ENCODE assay signal across 8 cellular contexts in the genomic region with DNA sequence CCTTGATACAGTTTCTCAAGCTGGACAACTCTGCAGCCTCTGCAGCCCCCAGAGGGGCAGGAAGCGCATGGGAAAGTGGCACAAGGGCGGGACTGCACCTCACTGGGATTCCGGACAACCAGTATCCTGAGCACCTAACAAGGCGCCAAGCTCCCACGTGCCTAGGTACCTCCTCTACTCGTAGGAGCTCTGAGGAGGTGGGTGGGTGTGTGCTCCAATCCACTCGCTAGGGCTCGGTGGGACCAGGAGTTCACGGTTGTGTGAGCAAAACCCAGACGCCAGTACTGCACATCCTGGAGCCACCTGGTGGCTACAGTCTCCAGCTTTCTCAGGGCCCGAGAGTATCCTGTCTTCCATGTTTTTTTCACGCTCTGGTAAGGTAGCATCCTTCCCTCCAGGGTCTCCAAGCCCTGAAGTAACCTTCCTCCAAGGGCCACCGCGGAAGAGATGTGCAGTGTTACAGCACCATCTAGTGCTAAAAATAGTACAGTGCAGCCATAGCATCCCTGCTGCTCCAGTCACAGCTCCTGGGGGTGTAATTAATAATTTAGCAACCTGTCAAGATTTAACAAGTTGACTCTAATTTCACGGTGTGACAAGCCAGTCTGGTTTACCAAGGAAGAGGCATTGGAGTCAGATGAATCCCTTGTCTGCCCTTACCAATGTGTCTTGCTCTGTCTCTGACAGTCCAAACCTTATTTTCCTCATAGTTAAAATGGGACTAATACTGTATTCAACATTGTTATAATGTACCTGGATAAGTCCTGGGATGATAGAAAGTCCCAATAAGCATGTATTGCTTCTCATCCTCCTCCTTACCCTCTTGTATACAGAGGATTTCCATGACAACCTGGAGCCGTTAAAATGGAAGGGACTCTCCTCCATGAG.
DNase-seq lines count a peak whose midpoint lies in the region; ATAC-seq and TF ChIP-seq lines count a peak whose summit lies in the region.

No MANE protein-coding gene starts in this region.

- no peaks in the 10 kb centered on the region for H4K20me1 ChIP-seq in OCI-LY3 (ENCODE audit: insufficient read depth, low read length)

- H3K9ac ChIP-seq in OCI-LY3 (ENCODE audit: low read length): no peak overlapping the region

- no peak overlapping the region for H2AFZ ChIP-seq in OCI-LY3 (ENCODE audit: low read depth, low read length)

- H3K4me3 ChIP-seq in OCI-LY3 (ENCODE audit: low read length) (peak overlapping the region; percentile 16; the same call in 1 of the 2 replicates), psoas muscle (no peak overlapping the region)

- WGBS in psoas muscle, 3 donors: 39 to 45% (median 42%) methylated on average over 16 of the region's 16 CpGs

- no peaks in the 10 kb centered on the region for H3K36me3 ChIP-seq in OCI-LY3 (replicated peaks; ENCODE audit: low read depth, low read length)
- H3K36me3 ChIP-seq in psoas muscle (ENCODE audit: insufficient read depth in 1 of 2, low read depth in 1 of 2): peaks cover 0 to 19% of the 10 kb centered on the region in 2 donors

- H3K4me2 ChIP-seq in OCI-LY3 (ENCODE audit: low read length): peak overlapping the region; percentile 46

- H3K9me3 ChIP-seq in OCI-LY3 (ENCODE audit: insufficient read depth, low read length) (no peaks in the 10 kb centered on the region), psoas muscle (no peaks in the 10 kb centered on the region)

- H3K27me3 ChIP-seq in OCI-LY3 (ENCODE audit: low read depth, low read length) (no peaks in the 10 kb centered on the region), psoas muscle (ENCODE audit: insufficient read depth in 3 of 3, low read length in 2 of 3) (no peaks in the 10 kb centered on the region)

- no peaks in the 10 kb centered on the region for H3K4me1 ChIP-seq in OCI-LY3 (ENCODE audit: low read length)
- no peaks in the 10 kb centered on the region for H3K4me1 ChIP-seq in psoas muscle

- ATAC-seq in GM21360 (IDR thresholded peaks at IDR 0.05; ENCODE audit: unreplicated experiment) (peak; percentile 84), HG03571 (IDR thresholded peaks at IDR 0.05; ENCODE audit: unreplicated experiment) (peak; percentile 86), Right ventricle myocardium superior (ENCODE audit: poor library complexity) (peak; percentile 90), psoas muscle (peak; percentile 65 to 94 (median 82)), HG02840 (IDR thresholded peaks at IDR 0.05; ENCODE audit: low FRiP score, unreplicated experiment) (no peak)

- no peak overlapping the region for H3K27ac ChIP-seq in OCI-LY3 (ENCODE audit: low read length)
- no peak overlapping the region for H3K27ac ChIP-seq in psoas muscle

- intact Hi-C loops in Right ventricle myocardium superior (cut with DNase I) (no loop called here), psoas muscle (cut with DNase I) (loop anchor here (5.0 to 10.0 kb wide), 3 partner anchors 87 to 202 kb away; no protein-coding TSS in a partner anchor)

- peak; percentile 94 for TF ChIP-seq CTCF in OCI-LY3 (IDR thresholded peaks at IDR 0.05; ENCODE audit: low read depth, low read length)
- peak; percentile 79 for TF ChIP-seq CTCF in psoas muscle (IDR thresholded peaks at IDR 0.05)

- H3K79me2 ChIP-seq in OCI-LY3 (ENCODE audit: low read length): no peaks in the 10 kb centered on the region

- DNase-seq in DMS53 treated with DMSO at 0.1 percent for 48 hours (lab: John Stamatoyannopoulos, UW; ENCODE audit: unreplicated experiment) (peak; percentile 38), Right ventricle myocardium superior (no peak), psoas muscle (peak in 1 of 2 donors; percentile 17)
- DNase-seq in activated effector memory CD4-positive, alpha-beta T cell treated with anti-CD3 and anti-CD28 coated beads, Interleukin-2, amount 50 U/mL, for 16 hours: peak; percentile 68
